ENCODE assay signal across 22 cellular contexts in the genomic region with DNA sequence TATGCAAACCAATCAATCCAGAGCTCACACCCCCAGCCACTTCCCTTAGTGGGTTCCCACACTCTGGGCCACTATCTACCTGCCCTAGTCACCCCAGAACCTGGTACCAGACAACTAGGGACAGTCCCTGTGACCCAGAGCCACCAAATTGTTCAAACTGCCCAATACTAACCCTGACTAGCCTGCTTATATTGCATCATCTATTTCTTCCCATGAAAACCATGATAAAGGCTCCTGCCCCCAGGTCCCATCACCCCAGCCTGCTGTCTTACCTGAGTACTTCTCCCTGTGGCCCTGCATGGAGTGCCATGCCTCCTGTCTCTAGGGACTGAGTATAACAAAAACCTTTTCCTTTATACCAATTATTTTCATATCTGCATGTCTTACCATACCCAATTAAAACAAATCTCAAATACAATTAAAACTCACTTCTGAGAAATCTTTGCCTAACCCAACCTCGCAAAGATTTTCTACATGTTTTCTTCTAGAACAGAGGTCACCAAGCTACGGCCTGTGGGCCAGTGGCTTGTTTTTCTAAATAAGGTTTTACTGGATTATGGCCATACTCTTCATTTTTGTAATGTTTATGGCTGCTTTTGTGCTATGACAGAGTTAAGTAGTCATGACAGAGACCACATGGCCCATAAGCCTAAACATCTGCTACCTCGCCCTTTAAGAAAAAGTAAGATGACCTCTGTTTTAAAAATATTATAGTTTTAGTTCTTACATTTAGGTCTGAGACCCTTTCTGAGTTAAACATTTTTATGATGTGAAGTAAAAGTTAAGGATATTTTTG. TPM values are rescaled to one million over a fixed set of nuclear protein-coding genes. Genes with fewer than 3 reads are reported as not detected.
DNase-seq lines count a peak whose midpoint lies in the region; ATAC-seq and TF ChIP-seq lines count a peak whose summit lies in the region.
"Had no signal": no experiment of that assay in that cellular context is flagged by ENCODE, and none has a peak within 500 bp of the region (broad histone marks: within the 10 kb centered on the region; RNA-seq: fewer than 3 reads in every experiment).

No MANE protein-coding gene starts in this region.

- H3F3A ChIP-seq in PC-9 (ENCODE audit: insufficient read depth, low read depth) (peaks cover 42% of the 10 kb centered on the region), smooth muscle cell (ENCODE audit: low read depth) (peaks cover 17% of the 10 kb centered on the region)

- H3K27ac ChIP-seq in PC-9, result peak overlapping the region; percentile 80
- peak overlapping the region; percentile 49 for H3K27ac ChIP-seq in smooth muscle cell (ENCODE audit: low read depth)
- H3K27ac ChIP-seq: Peyer's patch, SJCRH30 had no signal

- no peak overlapping the region for H3K4me2 ChIP-seq in PC-9
- H3K4me2 ChIP-seq in smooth muscle cell, result peak overlapping the region; percentile 51

- H4K20me1 ChIP-seq in PC-9 (ENCODE audit: insufficient read depth) (no peaks in the 10 kb centered on the region), smooth muscle cell (ENCODE audit: low read depth) (no peaks in the 10 kb centered on the region)

- peak overlapping the region; percentile 26 to 84 for H3K27ac Mint-ChIP-seq in activated naive CD4-positive, alpha-beta T cell treated with anti-CD3 and anti-CD28 coated beads, Interleukin-2, amount 50 U/mL, for 72 hours
- no peak overlapping the region for H3K27ac Mint-ChIP-seq in endothelial cell (ENCODE audit: unreplicated experiment)

- no peaks in the 10 kb centered on the region for H3K9me2 ChIP-seq in PC-9 (ENCODE audit: insufficient read depth)

- POLR2A ChIA-PET in PC-9 (lab: Charles Lee; ENCODE audit: unreplicated experiment), result no interaction called here

- H2AFZ ChIP-seq in PC-9 (no peak overlapping the region), smooth muscle cell (ENCODE audit: low read depth) (no peak overlapping the region)

- H3K27me3 ChIP-seq in PC-9 (ENCODE audit: insufficient read depth, low read depth) (no peaks in the 10 kb centered on the region), smooth muscle cell (ENCODE audit: low read depth) (no peaks in the 10 kb centered on the region)
- H3K27me3 ChIP-seq: BE2C, Peyer's patch, SJCRH30 had no signal

- H3K4me1 ChIP-seq in PC-9 (replicated peaks; ENCODE audit: insufficient read depth) (no peaks in the 10 kb centered on the region), smooth muscle cell (ENCODE audit: low read depth) (peaks cover 5% of the 10 kb centered on the region)
- H3K4me1 ChIP-seq: Peyer's patch, SJCRH30 had no signal

- H3K36me3 ChIP-seq in PC-9 (ENCODE audit: low read depth) (no peaks in the 10 kb centered on the region), smooth muscle cell (ENCODE audit: low read depth) (no peaks in the 10 kb centered on the region)
- H3K36me3 ChIP-seq: BE2C, Peyer's patch, SJCRH30 had no signal

- H3K27me3 Mint-ChIP-seq in endothelial cell (ENCODE audit: unreplicated experiment), result peaks cover 12% of the 10 kb centered on the region

- H3K4me3 Mint-ChIP-seq in endothelial cell (ENCODE audit: unreplicated experiment), result peak overlapping the region; percentile 82
- H3K4me3 Mint-ChIP-seq: H9 had no signal

- DNase-seq in activated naive CD4-positive, alpha-beta T cell treated with anti-CD3 and anti-CD28 coated beads, Interleukin-2, amount 50 U/mL, for 72 hours (ENCODE audit: low spot score in 2 of 2), result no peak
- no peak for DNase-seq in activated naive CD4-positive, alpha-beta T cell treated with anti-CD3 and anti-CD28 coated beads, Interleukin-2, amount 50 U/mL, for 16 hours
- DNase-seq in PC-9, result no peak
- DNase-seq in endothelial cell (ENCODE audit: low spot score), result no peak
- DNase-seq in smooth muscle cell (lab: John Stamatoyannopoulos, UW; ENCODE audit: unreplicated experiment), result no peak
- DNase-seq in DMS53 treated with DMSO at 0.1 percent for 48 hours (lab: John Stamatoyannopoulos, UW; ENCODE audit: unreplicated experiment), result no peak
- no peak for DNase-seq in left lobe of liver (ENCODE audit: low spot score)
- DNase-seq: BE2C; DMS79 treated with DMSO at 0.1 percent for 48 hours; H9; MV-4-11; NCI-H1105 treated with DMSO at 0.1 percent for 48 hours; NCI-H1694; NCI-H2081; NCI-H2171; NCI-H345; NCI-H524; NCI-H774; NK-92 treated with Interleukin-12 subunit alpha and Interleukin-12 subunit beta, amount 100 ng/mL, for 24 hours; Peyer's patch; SJCRH30 had no signal

- no peak overlapping the region for H3K9ac ChIP-seq in smooth muscle cell (ENCODE audit: low read depth)

- ATAC-seq in activated naive CD4-positive, alpha-beta T cell treated with anti-CD3 and anti-CD28 coated beads, Interleukin-2, amount 50 U/mL, for 72 hours, result no peak
- ATAC-seq in GM21717 (IDR thresholded peaks at IDR 0.05; ENCODE audit: unreplicated experiment), result no peak
- no peak for ATAC-seq in left lobe of liver

- peaks cover 8 to 12% of the 10 kb centered on the region in 2 donors for H3K9me3 Mint-ChIP-seq in activated naive CD4-positive, alpha-beta T cell treated with anti-CD3 and anti-CD28 coated beads, Interleukin-2, amount 50 U/mL, for 72 hours
- peaks cover 6% of the 10 kb centered on the region for H3K9me3 Mint-ChIP-seq in endothelial cell (ENCODE audit: unreplicated experiment)

- BruUV-seq in PC-9 (replicated peaks; lab: Mats Ljungman, UMichigan), result no TSS peak

- 29% methylated on average over 3 of the region's 3 CpGs for WGBS in smooth muscle cell (ENCODE audit: low lambda C conversion rate)

- no peak overlapping the region for H3K4me3 ChIP-seq in PC-9
- no peak overlapping the region for H3K4me3 ChIP-seq in smooth muscle cell
- H3K4me3 ChIP-seq: Peyer's patch, SJCRH30 had no signal

- CTCF ChIA-PET in PC-9 (lab: Charles Lee), result no interaction called here

- H3K9me3 ChIP-seq in PC-9 (ENCODE audit: insufficient read depth, low read depth), result peaks cover 20% of the 10 kb centered on the region
- H3K9me3 ChIP-seq in smooth muscle cell (replicated peaks; ENCODE audit: low read depth), result no peaks in the 10 kb centered on the region
- H3K9me3 ChIP-seq: BE2C, SJCRH30 had no signal

- peaks cover 9% of the 10 kb centered on the region for H3K4me1 Mint-ChIP-seq in endothelial cell (ENCODE audit: unreplicated experiment)

- no peaks in the 10 kb centered on the region for H3K79me2 ChIP-seq in PC-9 (ENCODE audit: low read depth)
- H3K79me2 ChIP-seq in smooth muscle cell (ENCODE audit: low read depth), result no peaks in the 10 kb centered on the region

- TF ChIP-seq CTCF in PC-9 (conservative IDR thresholded peaks at IDR 0.05) (no peak), endothelial cell (IDR thresholded peaks at IDR 0.05; ENCODE audit: unreplicated experiment) (no peak), smooth muscle cell (IDR thresholded peaks at IDR 0.05; ENCODE audit: borderline replicate concordance, insufficient read depth, poor library complexity, severe bottlenecking) (no peak)

- H3K36me3 Mint-ChIP-seq in activated naive CD4-positive, alpha-beta T cell treated with anti-CD3 and anti-CD28 coated beads, Interleukin-2, amount 50 U/mL, for 72 hours, result peaks cover 7 to 20% of the 10 kb centered on the region in 2 donors
- H3K36me3 Mint-ChIP-seq in endothelial cell (ENCODE audit: low read depth, unreplicated experiment), result peaks cover 16% of the 10 kb centered on the region

- intact Hi-C loops in PC-9 (cut with micrococcal nuclease; ENCODE audit: unreplicated experiment), result no loop called here

RNA-seq across cellular contexts. Expression of a gene that starts 31.0 kb away (rescaled TPM):
- under 1 TPM in 1 of 2 donors, not detected in 1; 0.70 TPM for total RNA-seq in activated naive CD4-positive, alpha-beta T cell treated with anti-CD3 and anti-CD28 coated beads, Interleukin-2, amount 50 U/mL, for 72 hours
- total RNA-seq in PC-9 (2021), result not detected in 2 replicates
- total RNA-seq in endothelial cell (ENCODE audit: unreplicated experiment), result 186 TPM
- total RNA-seq in smooth muscle cell, result 52.9 and 62.9 TPM in 2 replicates
- 45.0 and 74.1 TPM in 2 replicates for polyA plus RNA-seq in smooth muscle cell
- total RNA-seq in left lobe of liver, result 49.7 TPM

RNA-seq across cellular contexts. Expression of a gene that starts 46.4 kb away (rescaled TPM):
- 1 to 10 TPM; 3.8 to 6.8 TPM for total RNA-seq in activated naive CD4-positive, alpha-beta T cell treated with anti-CD3 and anti-CD28 coated beads, Interleukin-2, amount 50 U/mL, for 72 hours
- total RNA-seq in PC-9 (2021) (not detected in 2 replicates), endothelial cell (ENCODE audit: unreplicated experiment) (18.2 TPM), smooth muscle cell (17.7 and 19.8 TPM in 2 replicates), left lobe of liver (4.5 TPM)
- polyA plus RNA-seq in smooth muscle cell, result 14.0 and 16.2 TPM in 2 replicates

Comparison
In these comparisons a context has a peak if more than half of its experiments do, and no peak if none do; other contexts are left out.
1. RNA of a gene that starts 31.0 kb away (total RNA-seq): 186 TPM in endothelial cell (single experiment), 52.9 to 62.9 TPM in smooth muscle cell and 49.7 TPM in left lobe of liver (single experiment); 0.70 TPM in activated naive CD4-positive, alpha-beta T cell treated with anti-CD3 and anti-CD28 coated beads, Interleukin-2, amount 50 U/mL, for 72 hours and not detected in PC-9; every median in the first group is over 10 times any median in the second.